In genomic region chr6:166903500-166903899, GRCh38 we compare ENCODE assay signal across 17 cellular contexts.
"Had no signal": no experiment of that assay in that cellular context is flagged by ENCODE, and none has a peak within 500 bp of the region (broad histone marks: within the 10 kb centered on the region; RNA-seq: fewer than 3 reads in every experiment).

No MANE protein-coding gene starts in this region.

- H3K9me3 Mint-ChIP-seq: activated naive CD8-positive, alpha-beta T cell treated with anti-CD3 and anti-CD28 coated beads, Interleukin-2, amount 10 ng/mL, durations not matched to agents 7 days and 5 days; activated T-helper 1 cell treated with anti-CD3 and anti-CD28 coated beads, Interleukin-12 subunit alpha, Interleukin-12 subunit beta, Interleukin-2, Interleukin-4 antibody, amounts not matched to agents 30 ng/mL and 10 ng/mL and 1 ng/mL, durations not matched to agents 14 hours and 24 hours and 36 hours; mesothelial cell of epicardium had no signal

- H3K27me3 Mint-ChIP-seq: activated B cell treated with CpG ODN at 0.5 μM for 24 hours; activated naive CD8-positive, alpha-beta T cell treated with anti-CD3 and anti-CD28 coated beads, Interleukin-2, amount 10 ng/mL, durations not matched to agents 7 days and 5 days had no signal

- H3K4me1 Mint-ChIP-seq: mesothelial cell of epicardium had no signal

- H3K36me3 Mint-ChIP-seq: activated naive CD8-positive, alpha-beta T cell treated with anti-CD3 and anti-CD28 coated beads, Interleukin-2, amount 10 ng/mL, durations not matched to agents 7 days and 5 days; mesothelial cell of epicardium had no signal

- H3K27me3 ChIP-seq: pancreas, sigmoid colon had no signal

- H3K4me3 Mint-ChIP-seq: activated naive CD8-positive, alpha-beta T cell treated with anti-CD3 and anti-CD28 coated beads, Interleukin-2, amount 10 ng/mL, durations not matched to agents 7 days and 5 days; activated T-helper 1 cell treated with anti-CD3 and anti-CD28 coated beads, Interleukin-12 subunit alpha, Interleukin-12 subunit beta, Interleukin-2, Interleukin-4 antibody, amounts not matched to agents 30 ng/mL and 10 ng/mL and 1 ng/mL, durations not matched to agents 14 hours and 24 hours and 36 hours; dendritic cell treated with granulocyte-macrophage colony-stimulating factor and Interleukin-4, amounts not matched to agents 40 ng/mL and 50 ng/mL, for 4 days; mesothelial cell of epicardium had no signal

- H3K27ac ChIP-seq: gastrocnemius medialis, heart left ventricle, lower lobe of right lung, pancreas, sigmoid colon, tibial artery had no signal

- H3K9me3 ChIP-seq: gastrocnemius medialis, heart left ventricle, lower lobe of right lung, pancreas, sigmoid colon, tibial artery had no signal

- H3K27ac Mint-ChIP-seq: activated B cell treated with CpG ODN at 0.5 μM for 24 hours; activated naive CD8-positive, alpha-beta T cell treated with anti-CD3 and anti-CD28 coated beads, Interleukin-2, amount 10 ng/mL, durations not matched to agents 7 days and 5 days; activated T-helper 1 cell treated with anti-CD3 and anti-CD28 coated beads, Interleukin-12 subunit alpha, Interleukin-12 subunit beta, Interleukin-2, Interleukin-4 antibody, amounts not matched to agents 30 ng/mL and 10 ng/mL and 1 ng/mL, durations not matched to agents 14 hours and 24 hours and 36 hours; dendritic cell treated with granulocyte-macrophage colony-stimulating factor and Interleukin-4, amounts not matched to agents 40 ng/mL and 50 ng/mL, for 4 days; mesothelial cell of epicardium had no signal

- H3K36me3 ChIP-seq: gastrocnemius medialis, heart left ventricle, lower lobe of right lung, pancreas, sigmoid colon, tibial artery had no signal

- H3K4me1 ChIP-seq: gastrocnemius medialis, lower lobe of right lung, pancreas, sigmoid colon had no signal

- ATAC-seq: gastrocnemius medialis, left colon, lower lobe of right lung, pancreas had no signal

- H3K4me3 ChIP-seq: gastrocnemius medialis, lower lobe of right lung, pancreas, sigmoid colon, tibial artery had no signal

- DNase-seq: activated B cell treated with CpG ODN at 0.5 μM for 24 hours; activated CD4-positive, alpha-beta T cell treated with anti-CD3 and anti-CD28 coated beads, Interleukin-2, amount 50 U/mL, for 1 hour; activated naive CD4-positive, alpha-beta T cell; activated naive CD8-positive, alpha-beta T cell treated with anti-CD3 and anti-CD28 coated beads, Interleukin-2, amount 10 ng/mL, durations not matched to agents 7 days and 5 days; cerebellar nuclear complex; gastrocnemius medialis; heart left ventricle; left colon; lower lobe of right lung; pancreas; sigmoid colon; stimulated activated CD4-positive, alpha-beta T cell treated with anti-CD3 and anti-CD28 coated beads, Interleukin-1b, Interleukin-23, amount 100 ng/mL, for 48 hours; T-helper 2 cell; tibial artery had no signal
